8 cellular contexts compared by ENCODE assay signal in the genomic region with DNA sequence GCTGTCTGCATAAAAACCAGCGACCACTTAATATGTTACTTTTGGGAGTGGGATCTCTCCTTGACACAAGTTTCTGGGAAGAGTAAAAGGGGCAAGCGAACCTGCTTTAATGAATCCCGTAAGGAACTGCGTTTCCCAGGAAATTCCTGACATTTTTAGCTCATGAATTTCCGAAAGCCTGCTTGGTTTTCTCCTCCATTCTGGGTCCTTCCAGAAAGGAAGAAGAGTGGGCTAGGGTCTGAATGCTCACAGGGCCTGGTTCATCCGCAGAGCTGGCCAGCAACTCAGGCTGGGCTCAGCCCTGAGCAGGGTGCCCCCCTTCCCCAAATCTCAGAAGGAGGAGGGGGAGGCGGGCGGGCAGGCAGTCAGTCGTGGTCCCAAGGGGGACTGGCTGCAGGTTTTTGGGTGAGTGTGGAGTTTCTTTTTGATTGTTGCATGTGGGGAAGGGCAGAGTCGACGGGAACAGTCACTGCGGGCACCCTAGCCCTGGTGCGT. TPM values are rescaled to one million over a fixed set of nuclear protein-coding genes. Genes with fewer than 3 reads are reported as not detected.
DNase-seq lines count a peak whose midpoint lies in the region; FAIRE-seq and TF ChIP-seq lines count a peak whose summit lies in the region.

No MANE protein-coding gene starts in this region.

- peak overlapping the region; percentile 70 for H3K27ac Mint-ChIP-seq in activated T-cell treated with anti-CD3 and anti-CD28 coated beads, Interleukin-2, amount 50 U/mL, for 24 hours
- H3K27ac Mint-ChIP-seq in activated naive CD8-positive, alpha-beta T cell treated with anti-CD3 and anti-CD28 coated beads for 36 hours = peak overlapping the region; percentile 90

- H3K79me2 ChIP-seq in keratinocyte (ENCODE audit: control insufficient read depth, insufficient read depth, low read length) = peaks cover 83% of the 10 kb centered on the region

- dilution Hi-C loops in keratinocyte (cut with MboI; ENCODE audit: extremely low pct_ligation_motif_present, low sequenced_read_pairs) = no loop called here

- no peaks in the 10 kb centered on the region for H3K9me3 ChIP-seq in keratinocyte (ENCODE audit: control insufficient read depth, low read depth, low read length)
- H3K9me3 ChIP-seq in thymus (ENCODE audit: control insufficient read depth) = no peaks in the 10 kb centered on the region

- H3K9me3 Mint-ChIP-seq in activated T-cell treated with anti-CD3 and anti-CD28 coated beads, Interleukin-2, amount 50 U/mL, for 24 hours = no peaks in the 10 kb centered on the region
- H3K9me3 Mint-ChIP-seq in activated naive CD8-positive, alpha-beta T cell treated with anti-CD3 and anti-CD28 coated beads for 36 hours = no peaks in the 10 kb centered on the region

- H3K4me1 ChIP-seq in keratinocyte (ENCODE audit: control insufficient read depth, extremely low read depth, insufficient read depth, low read length) = peaks cover 19% of the 10 kb centered on the region
- H3K4me1 ChIP-seq in thymus (ENCODE audit: control insufficient read depth, insufficient read depth, low read length) = peaks cover 24% of the 10 kb centered on the region

- H3K9ac ChIP-seq in keratinocyte (ENCODE audit: control insufficient read depth, extremely low read depth, insufficient read depth, low read length) = no peak overlapping the region

- 43% methylated on average over 13 of the region's 13 CpGs for WGBS in thymus

- FAIRE-seq in keratinocyte (lab: Jason Lieb, UNC) = no peak
- no peak for FAIRE-seq in RCC 7860 (lab: Jason Lieb, UNC)

- H4K20me1 ChIP-seq in keratinocyte (ENCODE audit: control insufficient read depth, extremely low read depth, insufficient read depth, low read length) = no peaks in the 10 kb centered on the region

- peak overlapping the region; percentile 17 to 58 (median 21) for H3K4me3 ChIP-seq in keratinocyte (ENCODE audit: control insufficient read depth in 2 of 3, extremely low read depth in 1 of 3, insufficient read depth in 2 of 3, low read depth in 1 of 3, low read length in 3 of 3)
- peak overlapping the region; percentile 76 for H3K4me3 ChIP-seq in thymus (ENCODE audit: low read length)

- peak overlapping the region; percentile 60 for H3K4me2 ChIP-seq in keratinocyte (ENCODE audit: control insufficient read depth, extremely low read depth, insufficient read depth, low read depth, low read length)

- no peak for DNase-seq in activated T-cell treated with anti-CD3 and anti-CD28 coated beads, Interleukin-2, amount 50 U/mL, for 24 hours
- no peak for DNase-seq in activated T-cell treated with anti-CD3 and anti-CD28 coated beads, Interleukin-2, amount 50 U/mL, for 1 hour
- no peak for DNase-seq in activated naive CD8-positive, alpha-beta T cell treated with anti-CD3 and anti-CD28 coated beads for 36 hours
- no peak for DNase-seq in keratinocyte (ENCODE audit: low read depth, low spot score)
- no peak for DNase-seq in RCC 7860 (ENCODE audit: low spot score)
- DNase-seq in inferior parietal cortex (ENCODE audit: extremely low spot score) = no peak
- no peak for DNase-seq in activated CD4-positive, alpha-beta T cell treated with anti-CD3 and anti-CD28 coated beads, Interleukin-2, amount 50 U/mL, for 4 hours

- no peak overlapping the region for H2AFZ ChIP-seq in keratinocyte (ENCODE audit: control insufficient read depth, low read length)

- peak overlapping the region; percentile 85 for H3K4me3 Mint-ChIP-seq in activated T-cell treated with anti-CD3 and anti-CD28 coated beads, Interleukin-2, amount 50 U/mL, for 24 hours
- H3K4me3 Mint-ChIP-seq in activated naive CD8-positive, alpha-beta T cell treated with anti-CD3 and anti-CD28 coated beads for 36 hours = peak overlapping the region; percentile 92

- H3K27ac ChIP-seq in keratinocyte (ENCODE audit: control insufficient read depth, insufficient read depth, low read length) (no peak overlapping the region), thymus (ENCODE audit: low read depth) (no peak overlapping the region)

- H3K36me3 Mint-ChIP-seq in activated T-cell treated with anti-CD3 and anti-CD28 coated beads, Interleukin-2, amount 50 U/mL, for 24 hours (ENCODE audit: low read depth) = peaks cover 25% of the 10 kb centered on the region
- H3K36me3 Mint-ChIP-seq in activated naive CD8-positive, alpha-beta T cell treated with anti-CD3 and anti-CD28 coated beads for 36 hours = peaks cover 3% of the 10 kb centered on the region

- H3K36me3 ChIP-seq in keratinocyte (ENCODE audit: control insufficient read depth in 2 of 2, extremely low read depth in 1 of 2, insufficient read depth in 2 of 2, low read length in 2 of 2) (no peaks in the 10 kb centered on the region), thymus (ENCODE audit: control insufficient read depth, insufficient read depth) (no peaks in the 10 kb centered on the region)

- H3K27me3 ChIP-seq in keratinocyte (ENCODE audit: control insufficient read depth, extremely low read depth, insufficient read depth, low read length) = no peaks in the 10 kb centered on the region
- peaks cover 35% of the 10 kb centered on the region for H3K27me3 ChIP-seq in thymus (ENCODE audit: control insufficient read depth, insufficient read depth)

- peaks cover 67% of the 10 kb centered on the region for H3K4me1 Mint-ChIP-seq in activated T-cell treated with anti-CD3 and anti-CD28 coated beads, Interleukin-2, amount 50 U/mL, for 24 hours (ENCODE audit: low read depth)
- peaks cover 53% of the 10 kb centered on the region for H3K4me1 Mint-ChIP-seq in activated naive CD8-positive, alpha-beta T cell treated with anti-CD3 and anti-CD28 coated beads for 36 hours

- TF ChIP-seq CTCF in keratinocyte (optimal IDR thresholded peaks at IDR 0.05 in 1 of 3, IDR thresholded peaks at IDR 0.05 in 1 of 3, conservative IDR thresholded peaks at IDR 0.05 in 1 of 3; ENCODE audit: extremely low read depth in 1 of 3, insufficient read depth in 2 of 3, low read length in 3 of 3) = no peak

- H3K27me3 Mint-ChIP-seq in activated T-cell treated with anti-CD3 and anti-CD28 coated beads, Interleukin-2, amount 50 U/mL, for 24 hours = peaks cover 8% of the 10 kb centered on the region
- peaks cover 7% of the 10 kb centered on the region for H3K27me3 Mint-ChIP-seq in activated naive CD8-positive, alpha-beta T cell treated with anti-CD3 and anti-CD28 coated beads for 36 hours

- H3K9me1 ChIP-seq in keratinocyte (ENCODE audit: control insufficient read depth, extremely low read depth, insufficient read depth, low read length) = no peaks in the 10 kb centered on the region

RNA-seq across cellular contexts. Expression of gene PURA, which starts 1.2 kb away (rescaled TPM):
- total RNA-seq in activated naive CD8-positive, alpha-beta T cell treated with anti-CD3 and anti-CD28 coated beads for 36 hours = 1 to 10 TPM; 9.7 to 9.9 TPM
- polyA plus RNA-seq in keratinocyte (2.2 to 4.1 TPM (median 3.0 TPM) in 3 replicates), thymus (5.9 TPM)
- 4.8 TPM for polyA plus RNA-seq in keratinocyte (2011; ENCODE audit: low read depth)
- 2.1 and 2.9 TPM in 2 replicates for polyA plus RNA-seq in keratinocyte (2011; cell fraction: cytosol; rRNA removed)
- 3.1 and 4.3 TPM in 2 replicates for polyA plus RNA-seq in keratinocyte (2011; cell fraction: nucleus; rRNA removed)
- 4.9 and 5.4 TPM in 2 replicates for polyA plus RNA-seq in keratinocyte (2012; ENCODE audit: low replicate concordance)
- polyA minus RNA-seq in keratinocyte = 1.6 to 6.1 TPM (median 2.9 TPM) in 3 replicates
- 5.2 TPM for polyA minus RNA-seq in keratinocyte (2011; cell fraction: cytosol; rRNA and poly(A)+ RNA removed)
- 5.6 and 9.9 TPM in 2 replicates for polyA minus RNA-seq in keratinocyte (2011; cell fraction: nucleus; rRNA and poly(A)+ RNA removed)

RNA-seq across cellular contexts. Expression of gene IGIP, which starts 13.0 kb away (rescaled TPM):
- total RNA-seq in activated naive CD8-positive, alpha-beta T cell treated with anti-CD3 and anti-CD28 coated beads for 36 hours = 1 to 10 TPM; 1.2 to 1.3 TPM
- polyA plus RNA-seq in keratinocyte = 0.69 to 1.5 TPM (median 1.3 TPM) in 3 replicates
- 1.7 TPM for polyA plus RNA-seq in keratinocyte (2011; ENCODE audit: low read depth)
- polyA plus RNA-seq in keratinocyte (2011; cell fraction: cytosol; rRNA removed) = 0.53 and 0.91 TPM in 2 replicates
- polyA plus RNA-seq in keratinocyte (2011; cell fraction: nucleus; rRNA removed) = 3.2 and 4.5 TPM in 2 replicates
- 1.3 and 4.8 TPM in 2 replicates for polyA plus RNA-seq in keratinocyte (2012; ENCODE audit: low replicate concordance)
- polyA minus RNA-seq in keratinocyte = 0.59 to 2.9 TPM (median 2.5 TPM) in 3 replicates
- polyA minus RNA-seq in keratinocyte (2011; cell fraction: cytosol; rRNA and poly(A)+ RNA removed) = 1.5 TPM
- polyA minus RNA-seq in keratinocyte (2011; cell fraction: nucleus; rRNA and poly(A)+ RNA removed) = 2.0 and 5.0 TPM in 2 replicates
- polyA plus RNA-seq in thymus = 9.2 TPM
